In the genomic region with DNA sequence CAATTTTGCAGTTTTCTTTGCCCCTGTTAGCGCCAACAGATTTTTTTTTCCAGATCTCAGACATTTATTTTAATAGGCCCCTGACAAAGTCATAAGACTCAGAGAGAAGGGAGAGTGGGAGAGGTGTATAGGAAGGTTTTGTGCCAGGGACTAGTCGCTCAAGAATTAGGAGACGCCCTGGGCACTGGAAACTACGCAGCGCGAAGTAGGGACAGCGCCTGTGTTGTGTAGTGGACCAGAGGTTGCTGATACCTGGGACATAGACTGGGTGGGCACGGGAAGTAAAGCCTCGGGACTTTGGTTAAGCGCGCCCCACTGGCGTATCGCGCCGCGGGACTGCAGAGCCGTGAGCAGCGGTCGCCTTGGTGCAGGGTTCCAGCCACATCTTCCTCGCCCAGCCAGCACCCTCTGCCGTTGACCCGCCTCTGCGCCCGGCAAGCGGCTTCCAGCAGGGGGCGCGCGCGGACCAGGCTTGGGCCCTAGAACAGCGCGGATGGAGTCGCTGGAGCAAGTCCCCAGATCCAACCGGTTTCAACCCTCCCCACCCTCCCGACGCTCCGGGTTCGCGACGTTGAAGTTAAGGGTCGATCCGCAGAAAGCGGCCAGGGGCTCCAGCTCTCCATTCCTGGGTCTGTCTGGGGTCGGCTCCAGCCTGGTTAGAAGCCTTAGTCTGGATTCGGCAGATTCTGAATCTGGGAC, we compare ENCODE assay signal across 8 cellular contexts. TPM values are rescaled to one million over a fixed set of nuclear protein-coding genes. Genes with fewer than 3 reads are reported as not detected.
DNase-seq lines count a peak whose midpoint lies in the region; ATAC-seq and TF ChIP-seq lines count a peak whose summit lies in the region.

No MANE protein-coding gene starts in this region.

- H3K27me3 ChIP-seq in SJCRH30 (peaks cover 14% of the 10 kb centered on the region; the same call in 1 of the 2 replicates), stomach smooth muscle (ENCODE audit: control insufficient read depth in 1 of 2, insufficient read depth in 2 of 2, low read length in 2 of 2) (peaks cover 55 to 58% of the 10 kb centered on the region in 2 donors)

- DNase-seq in GM12864 (ENCODE audit: low read depth) (peak; percentile 35), LoVo (ENCODE audit: low spot score) (peak; percentile 79), SJCRH30 (peak; percentile 87 to 93), activated gamma-delta T cell treated with Interleukin-2 at 50 U/mL for 16 hours (peak; percentile 81), foreskin melanocyte (peak; percentile 68), non-pigmented ciliary epithelial cell (ENCODE audit: low read depth) (peak; percentile 37)

- no peak for ATAC-seq in HG02840 (IDR thresholded peaks at IDR 0.05; ENCODE audit: low FRiP score, unreplicated experiment)

- no peaks in the 10 kb centered on the region for H3K36me3 ChIP-seq in SJCRH30
- no peaks in the 10 kb centered on the region for H3K36me3 ChIP-seq in stomach smooth muscle (ENCODE audit: control insufficient read depth in 2 of 2, insufficient read depth in 2 of 2, low read length in 2 of 2)

- H3K27ac ChIP-seq in SJCRH30 (no peak overlapping the region), stomach smooth muscle (ENCODE audit: low read length) (no peak overlapping the region)

- H3K4me1 ChIP-seq in SJCRH30 = no peaks in the 10 kb centered on the region
- H3K4me1 ChIP-seq in stomach smooth muscle (ENCODE audit: control insufficient read depth, insufficient read depth, low read length) = peaks cover 33% of the 10 kb centered on the region

- H3K4me3 ChIP-seq in GM12864 (ENCODE audit: low read depth, low read length) (no peak overlapping the region), SJCRH30 (peak overlapping the region; percentile 17; the same call in 1 of the 2 replicates), stomach smooth muscle (ENCODE audit: low read length in 2 of 2) (peak overlapping the region; percentile 23 to 70)

- no peak overlapping the region for H3K9ac ChIP-seq in stomach smooth muscle (ENCODE audit: low read length in 2 of 2)

- TF ChIP-seq CTCF in GM12864 (IDR thresholded peaks at IDR 0.05; ENCODE audit: low read depth, low read length, missing control alignments) = peak; percentile 96

- H3K9me3 ChIP-seq in SJCRH30 (replicated peaks) (no peaks in the 10 kb centered on the region), stomach smooth muscle (ENCODE audit: control insufficient read depth in 2 of 2, low read length in 2 of 2) (no peaks in the 10 kb centered on the region)

RNA-seq across cellular contexts. Expression of gene ISLR2, which starts 3.0 kb away (rescaled TPM):
- 0.30 TPM in 1 of 2 replicates, not detected in the other for total RNA-seq in SJCRH30 (2014; rRNA removed; shearing (Covaris generic))

RNA-seq across cellular contexts. Expression of gene GOLGA6A, which starts 45.1 kb away (rescaled TPM):
- total RNA-seq in SJCRH30 (2014; rRNA removed; shearing (Covaris generic)) = not detected in 2 replicates

RNA-seq across cellular contexts. Expression of gene ISLR, which starts 46.1 kb away (rescaled TPM):
- total RNA-seq in SJCRH30 (2014; rRNA removed; shearing (Covaris generic)) = 19.8 and 27.7 TPM in 2 replicates

Comparison
In these comparisons a context has a peak if more than half of its experiments do, and no peak if none do; other contexts are left out.
1. DNase-seq: peak in every context shown above with its lines; median percentile 90 in SJCRH30; 81 in activated gamma-delta T cell treated with Interleukin-2 at 50 U/mL for 16 hours; 79 in LoVo; 68 in foreskin melanocyte; 37 in non-pigmented ciliary epithelial cell; 35 in GM12864.